In genomic region chr6:158233214-158233795, GRCh38 we compare ENCODE assay signal across 8 cellular contexts.
DNase-seq lines count a peak whose midpoint lies in the region; ATAC-seq and TF ChIP-seq lines count a peak whose summit lies in the region.

No MANE protein-coding gene starts in this region.

- peak overlapping the region; percentile 82 for H3K27ac Mint-ChIP-seq in endothelial cell (ENCODE audit: unreplicated experiment)

- peak overlapping the region; percentile 50 for H2AFZ ChIP-seq in neuron (ENCODE audit: low read depth, low read length)

- H3K4me1 ChIP-seq in neuron (ENCODE audit: insufficient read depth, low read length), result peaks cover 20% of the 10 kb centered on the region

- DNase-seq in NCI-H1417 (lab: John Stamatoyannopoulos, UW), result peak; percentile 25 to 75 (median 51)
- DNase-seq in NCI-H1417 treated with DMSO at 0.1 percent for 48 hours (lab: John Stamatoyannopoulos, UW), result no peak
- peak; percentile 32 for DNase-seq in RPMI8226
- no peak for DNase-seq in endothelial cell (ENCODE audit: low spot score)
- DNase-seq in NCI-H2081 (lab: John Stamatoyannopoulos, UW), result no peak
- no peak for DNase-seq in NCI-H2171 (lab: John Stamatoyannopoulos, UW)

- ATAC-seq in HG03175 (IDR thresholded peaks at IDR 0.05; ENCODE audit: unreplicated experiment), result no peak

- H3K4me1 Mint-ChIP-seq in endothelial cell (ENCODE audit: unreplicated experiment), result peaks cover 18% of the 10 kb centered on the region

- H3K9me3 ChIP-seq in neuron (ENCODE audit: low read length), result no peaks in the 10 kb centered on the region

- peaks cover 10% of the 10 kb centered on the region for H3K27me3 Mint-ChIP-seq in endothelial cell (ENCODE audit: unreplicated experiment)

- H3K27me3 ChIP-seq in neuron (ENCODE audit: insufficient read depth, low read length), result no peaks in the 10 kb centered on the region

- no peaks in the 10 kb centered on the region for H3K36me3 ChIP-seq in neuron (ENCODE audit: insufficient read depth, low read length)

- H3K9me3 Mint-ChIP-seq in endothelial cell (ENCODE audit: unreplicated experiment), result no peaks in the 10 kb centered on the region

- H3K4me3 Mint-ChIP-seq in endothelial cell (ENCODE audit: unreplicated experiment), result peak overlapping the region; percentile 98

- H3K4me3 ChIP-seq in neuron (ENCODE audit: low read length), result peak overlapping the region; percentile 68

- no peak for TF ChIP-seq CTCF in endothelial cell (IDR thresholded peaks at IDR 0.05; ENCODE audit: unreplicated experiment)

- peaks cover 17% of the 10 kb centered on the region for H3K36me3 Mint-ChIP-seq in endothelial cell (ENCODE audit: low read depth, unreplicated experiment)

Comparison
In these comparisons a context has a peak if more than half of its experiments do, and no peak if none do; other contexts are left out.
1. DNase-seq: peak in NCI-H1417 (3 of 3) and RPMI8226 (single experiment); none in NCI-H1417 treated with DMSO at 0.1 percent for 48 hours (single experiment), endothelial cell (single experiment), NCI-H2081 (0 of 2) and NCI-H2171 (single experiment).